ENCODE assay signal across 11 cellular contexts in the genomic region with DNA sequence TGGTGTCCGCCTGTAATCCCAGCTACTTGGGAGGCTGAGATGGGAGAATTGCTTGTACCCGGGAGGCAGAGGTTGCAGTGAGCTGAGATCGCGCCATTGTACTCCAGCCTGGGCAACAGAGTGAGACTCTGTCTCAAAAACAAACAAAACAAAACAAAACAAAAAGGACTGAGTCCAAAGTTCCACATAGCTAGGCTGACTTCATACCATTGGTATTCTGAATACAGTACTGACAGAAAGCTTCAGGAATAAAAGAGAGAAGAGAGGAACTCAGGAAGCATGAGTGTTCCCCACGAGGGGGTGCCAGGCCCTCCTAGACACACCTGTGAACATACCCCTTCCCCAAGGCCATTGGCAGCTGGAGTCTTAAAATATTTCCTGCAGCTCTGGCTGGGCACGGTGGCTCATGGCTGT. TPM values are rescaled to one million over a fixed set of nuclear protein-coding genes. Genes with fewer than 3 reads are reported as not detected.
"Had no signal": no experiment of that assay in that cellular context is flagged by ENCODE, and none has a peak within 500 bp of the region (broad histone marks: within the 10 kb centered on the region; RNA-seq: fewer than 3 reads in every experiment).

No MANE protein-coding gene starts in this region.

RNA-seq across cellular contexts. Expression of a gene that starts 11.7 kb away (rescaled TPM):
- total RNA-seq: activated CD4-positive, alpha-beta T cell treated with anti-CD3 and anti-CD28 coated beads, Interleukin-2, amount 10 ng/mL, durations not matched to agents 24 days and 14 days; activated CD8-positive, alpha-beta memory T cell treated with anti-CD3 and anti-CD28 coated beads, Interleukin-2, amount 10 ng/mL, durations not matched to agents 7 days and 5 days; dermis microvascular lymphatic vessel endothelial cell; endothelial cell of umbilical vein; esophagus squamous epithelium; heart left ventricle; kidney; left ventricle myocardium inferior; mammary epithelial cell; subcutaneous adipose tissue; upper lobe of left lung had no signal
- polyA plus RNA-seq: endothelial cell of umbilical vein, heart left ventricle, mammary epithelial cell had no signal
